Comparison of ENCODE assay signal across 8 cellular contexts in genomic region chr13:77492982-77493381, GRCh38. TPM values are rescaled to one million over a fixed set of nuclear protein-coding genes. Genes with fewer than 3 reads are reported as not detected.
DNase-seq lines count a peak whose midpoint lies in the region; ATAC-seq and TF ChIP-seq lines count a peak whose summit lies in the region.

No MANE protein-coding gene starts in this region.

- ATAC-seq in GM18511 (IDR thresholded peaks at IDR 0.05; ENCODE audit: unreplicated experiment), result peak; percentile 79
- peak; percentile 77 for ATAC-seq in HG03442 (IDR thresholded peaks at IDR 0.05; ENCODE audit: unreplicated experiment)

- no peaks in the 10 kb centered on the region for H3K27me3 ChIP-seq in OCI-LY1 (ENCODE audit: insufficient read depth, low read length)
- no peaks in the 10 kb centered on the region for H3K27me3 ChIP-seq in testis

- intact Hi-C loops in testis (cut with DNase I; ENCODE audit: low total_unique reads), result no loop called here

- H3K79me2 ChIP-seq in OCI-LY1 (ENCODE audit: insufficient read depth, low read length), result no peaks in the 10 kb centered on the region

- TF ChIP-seq CTCF in AG09309 (IDR thresholded peaks at IDR 0.05; ENCODE audit: control insufficient read depth, insufficient read depth, low read depth, low read length, missing control alignments) (peak; percentile 37), OCI-LY1 (IDR thresholded peaks at IDR 0.05; ENCODE audit: low read length) (peak; percentile 72), testis (IDR thresholded peaks at IDR 0.05) (peak in 1 of 3 experiments; percentile 29), mesothelial cell of epicardium (IDR thresholded peaks at IDR 0.05; ENCODE audit: unreplicated experiment) (no peak)

- no peak overlapping the region for H3K27ac Mint-ChIP-seq in mesothelial cell of epicardium

- WGBS in testis, 2 donors, result 30 to 38% methylated on average over 1 of the region's 1 CpG

- no peaks in the 10 kb centered on the region for H3F3A ChIP-seq in OCI-LY1 (ENCODE audit: insufficient read depth, low read length)

- H3K36me3 ChIP-seq in OCI-LY1 (ENCODE audit: insufficient read depth, low read length) (no peaks in the 10 kb centered on the region), testis (ENCODE audit: low read depth, missing control alignments) (no peaks in the 10 kb centered on the region)

- H3K4me1 Mint-ChIP-seq in mesothelial cell of epicardium, result peaks cover 14% of the 10 kb centered on the region

- no peaks in the 10 kb centered on the region for H3K9me2 ChIP-seq in OCI-LY1 (ENCODE audit: low read depth, low read length)

- H3K4me3 ChIP-seq in AG09309 (ENCODE audit: control insufficient read depth, low read depth, low read length) (no peak overlapping the region), OCI-LY1 (ENCODE audit: low read depth, low read length, poor library complexity, severe bottlenecking) (no peak overlapping the region), testis (no peak overlapping the region)

- no peak overlapping the region for H2AFZ ChIP-seq in OCI-LY1 (ENCODE audit: low read length)

- H3K9ac ChIP-seq in OCI-LY1 (ENCODE audit: low read length), result no peak overlapping the region

- peaks cover 6% of the 10 kb centered on the region for H3K27me3 Mint-ChIP-seq in mesothelial cell of epicardium (ENCODE audit: low read depth)

- H3K27ac ChIP-seq in OCI-LY1 (ENCODE audit: low read depth, low read length, poor library complexity, severe bottlenecking) (no peak overlapping the region), testis (no peak overlapping the region)

- DNase-seq in AG09309 (ENCODE audit: low read depth), result no peak
- DNase-seq in fibroblast of peridontal ligament (ENCODE audit: extremely low read depth), result peak; percentile 27
- peak; percentile 37 for DNase-seq in testis
- DNase-seq in mesothelial cell of epicardium (ENCODE audit: low spot score in 2 of 2, unreplicated experiment in 2 of 2), result no peak
- DNase-seq in stimulated activated CD4-positive, alpha-beta T cell treated with anti-CD3 and anti-CD28 coated beads, Interleukin-2, amount 100 ng/mL, for 24 hours, result no peak

- no peak for TF ChIP-seq POLR2A in testis (IDR thresholded peaks at IDR 0.05)

- no peaks in the 10 kb centered on the region for H4K20me1 ChIP-seq in OCI-LY1 (ENCODE audit: insufficient read depth, low read length)

- no peaks in the 10 kb centered on the region for H3K36me3 Mint-ChIP-seq in mesothelial cell of epicardium

- H3K9me3 Mint-ChIP-seq in mesothelial cell of epicardium, result no peaks in the 10 kb centered on the region

- H3K4me3 Mint-ChIP-seq in mesothelial cell of epicardium, result no peak overlapping the region

- no peak overlapping the region for H3K4me2 ChIP-seq in OCI-LY1 (ENCODE audit: low read length)

- no peaks in the 10 kb centered on the region for H3K9me3 ChIP-seq in OCI-LY1 (ENCODE audit: low read length)
- no peaks in the 10 kb centered on the region for H3K9me3 ChIP-seq in testis

- H3K4me1 ChIP-seq in OCI-LY1 (ENCODE audit: insufficient read depth, low read length, severe bottlenecking), result no peaks in the 10 kb centered on the region
- no peaks in the 10 kb centered on the region for H3K4me1 ChIP-seq in testis

RNA-seq across cellular contexts. Expression of gene SCEL, which starts 42.5 kb away (rescaled TPM):
- total RNA-seq in testis (1 to 10 TPM; 2.5 to 3.5 TPM), mesothelial cell of epicardium (0.13 TPM in 1 of 3 replicates, not detected in the others)
- polyA plus RNA-seq in testis (ENCODE audit: insufficient read depth, low read depth, low replicate concordance), result 2.5 TPM

Comparison
In these comparisons a context has a peak if more than half of its experiments do, and no peak if none do; other contexts are left out.
1. DNase-seq: peak in fibroblast of peridontal ligament (single experiment) and testis (single experiment); none in AG09309 (single experiment), mesothelial cell of epicardium (0 of 2) and stimulated activated CD4-positive, alpha-beta T cell treated with anti-CD3 and anti-CD28 coated beads, Interleukin-2, amount 100 ng/mL, for 24 hours (0 of 2).